1 cellular context compared by ENCODE assay signal in the genomic region with DNA sequence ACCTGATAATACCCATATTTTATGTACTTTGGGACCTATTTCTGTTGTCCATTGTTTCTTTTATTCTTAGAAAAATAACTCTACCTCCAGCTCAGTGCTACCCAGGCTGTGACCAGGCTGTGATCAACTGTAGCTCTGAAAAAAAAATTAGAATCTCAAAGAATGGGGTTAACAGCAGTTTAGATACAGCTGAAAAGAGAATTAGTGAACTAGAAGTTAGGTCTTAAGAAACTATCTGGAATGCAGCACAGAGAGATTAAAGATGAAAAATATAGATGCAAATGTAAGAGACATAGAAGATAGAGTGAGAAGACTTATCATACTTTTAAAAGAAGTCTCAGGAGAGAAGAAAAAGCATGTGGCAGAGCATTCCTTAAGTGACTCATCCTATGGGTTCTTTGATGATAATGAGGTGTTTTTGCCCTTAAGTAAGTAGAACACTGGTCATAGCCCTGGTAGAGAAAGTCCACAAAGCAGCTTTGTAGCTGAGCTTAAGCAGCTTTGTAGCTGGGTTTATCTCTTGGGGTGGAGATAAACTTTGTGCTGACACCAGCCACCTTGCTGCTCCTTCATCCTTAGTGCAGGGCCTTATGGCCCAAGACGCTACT.
A peak's percentile ranks its signal among the peaks of the same experiment; 100 is the strongest.
TF ChIP-seq lines count a peak whose summit lies in the region.

No MANE protein-coding gene starts in this region.

TF ChIP-seq in K562, 482 proteins besides CTCF, POLR2A, EP300 and RAD21:
- TF ChIP-seq RBM25 (IDR thresholded peaks at IDR 0.05; ENCODE audit: low read depth, low read length, severe bottlenecking) (peak; percentile 54), ZBTB26 (CRISPR knock-in tag; IDR thresholded peaks at IDR 0.05) (no peak), CBX3 (IDR thresholded peaks at IDR 0.05; ENCODE audit: borderline replicate concordance in 1 of 2, low read length in 2 of 2) (peak in 1 of 2 experiments; percentile 36; a peak in 1 of 3 replicates), ZFP30 (CRISPR knock-in tag; IDR thresholded peaks at IDR 0.05; ENCODE audit: borderline replicate concordance) (peak; percentile 44; the same call in 1 of the 2 replicates)
